Comparison of ENCODE assay signal across 8 cellular contexts in the genomic region with DNA sequence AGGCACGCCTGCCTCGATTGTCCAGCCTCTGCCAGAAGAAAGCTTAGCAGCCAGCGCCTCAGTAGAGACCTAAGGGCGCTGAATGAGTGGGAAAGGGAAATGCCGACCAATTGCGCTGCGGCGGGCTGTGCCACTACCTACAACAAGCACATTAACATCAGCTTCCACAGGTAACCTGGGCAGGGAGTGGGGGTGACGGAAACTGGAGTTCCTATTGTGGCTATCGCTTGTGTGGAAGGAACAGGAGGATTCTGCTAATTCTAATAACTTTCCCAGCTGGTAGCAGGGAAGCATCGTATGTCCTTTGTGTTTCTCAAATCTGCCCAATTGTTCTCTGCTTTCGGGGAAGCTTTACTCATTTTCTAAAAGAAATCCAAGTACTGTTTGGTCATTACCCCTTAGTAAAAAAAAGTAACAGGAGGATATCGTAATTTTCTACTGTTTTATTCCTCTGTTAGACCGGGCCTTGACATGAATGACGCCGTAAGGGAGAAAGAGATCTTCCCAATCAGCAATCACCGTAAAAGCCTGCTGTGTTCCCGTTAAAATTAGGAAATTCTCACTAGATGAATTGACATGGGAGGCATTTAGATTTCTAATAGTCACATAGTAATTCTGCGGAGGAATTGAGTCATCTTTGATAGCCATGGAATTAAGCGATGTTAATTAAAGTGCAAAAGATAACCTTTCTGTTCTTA. TPM values are rescaled to one million over a fixed set of nuclear protein-coding genes. Genes with fewer than 3 reads are reported as not detected.
DNase-seq lines count a peak whose midpoint lies in the region; ATAC-seq and TF ChIP-seq lines count a peak whose summit lies in the region.

No MANE protein-coding gene starts in this region.

- no peaks in the 10 kb centered on the region for H3K9me3 ChIP-seq in T-helper 17 cell (ENCODE audit: control insufficient read depth, low read length, poor library complexity, severe bottlenecking)

- peak overlapping the region; percentile 82 for H3K4me3 ChIP-seq in fibroblast of the aortic adventitia (ENCODE audit: low read depth, low read length)

- TF ChIP-seq CTCF in fibroblast of the aortic adventitia (IDR thresholded peaks at IDR 0.05; ENCODE audit: insufficient read depth, low read length) (no peak), progenitor cell of endocrine pancreas (IDR thresholded peaks at IDR 0.05; ENCODE audit: unreplicated experiment) (no peak)

- no peaks in the 10 kb centered on the region for H3K9me3 Mint-ChIP-seq in activated CD8-positive, alpha-beta memory T cell treated with anti-CD3 and anti-CD28 coated beads, Interleukin-2, amount 10 ng/mL, durations not matched to agents 7 days and 5 days (ENCODE audit: low read depth)
- H3K9me3 Mint-ChIP-seq in progenitor cell of endocrine pancreas (ENCODE audit: low read depth): no peaks in the 10 kb centered on the region

- peak overlapping the region; percentile 99 for H3K27ac Mint-ChIP-seq in activated CD8-positive, alpha-beta memory T cell treated with anti-CD3 and anti-CD28 coated beads, Interleukin-2, amount 10 ng/mL, durations not matched to agents 7 days and 5 days
- peak overlapping the region; percentile 98 for H3K27ac Mint-ChIP-seq in T-helper 17 cell
- H3K27ac Mint-ChIP-seq in progenitor cell of endocrine pancreas: peak overlapping the region; percentile 100

- peaks cover 28% of the 10 kb centered on the region for H3K4me1 Mint-ChIP-seq in activated CD8-positive, alpha-beta memory T cell treated with anti-CD3 and anti-CD28 coated beads, Interleukin-2, amount 10 ng/mL, durations not matched to agents 7 days and 5 days
- H3K4me1 Mint-ChIP-seq in T-helper 17 cell (peaks cover 34% of the 10 kb centered on the region), progenitor cell of endocrine pancreas (ENCODE audit: low read depth) (peaks cover 18% of the 10 kb centered on the region)

- ATAC-seq in activated CD8-positive, alpha-beta memory T cell treated with anti-CD3 and anti-CD28 coated beads, Interleukin-2, amount 10 ng/mL, durations not matched to agents 7 days and 5 days: no peak
- ATAC-seq in HG02870 (IDR thresholded peaks at IDR 0.05; ENCODE audit: unreplicated experiment): peak; percentile 9
- peak; percentile 21 for ATAC-seq in T-helper 17 cell

- H3K36me3 Mint-ChIP-seq in activated CD8-positive, alpha-beta memory T cell treated with anti-CD3 and anti-CD28 coated beads, Interleukin-2, amount 10 ng/mL, durations not matched to agents 7 days and 5 days: peaks cover 26% of the 10 kb centered on the region
- peaks cover 4% of the 10 kb centered on the region for H3K36me3 Mint-ChIP-seq in T-helper 17 cell (ENCODE audit: low read depth)
- peaks cover 8% of the 10 kb centered on the region for H3K36me3 Mint-ChIP-seq in progenitor cell of endocrine pancreas (ENCODE audit: insufficient read depth)

- H3K4me3 Mint-ChIP-seq in activated CD8-positive, alpha-beta memory T cell treated with anti-CD3 and anti-CD28 coated beads, Interleukin-2, amount 10 ng/mL, durations not matched to agents 7 days and 5 days: peak overlapping the region; percentile 95
- peak overlapping the region; percentile 98 for H3K4me3 Mint-ChIP-seq in T-helper 17 cell
- peak overlapping the region; percentile 99 for H3K4me3 Mint-ChIP-seq in progenitor cell of endocrine pancreas (ENCODE audit: low read depth)

- no peak for DNase-seq in activated CD8-positive, alpha-beta memory T cell treated with anti-CD3 and anti-CD28 coated beads, Interleukin-2, amount 10 ng/mL, durations not matched to agents 7 days and 5 days
- no peak for DNase-seq in activated CD8-positive, alpha-beta memory T cell treated with anti-CD3 and anti-CD28 coated beads, Interleukin-2, amount 50 U/mL, for 48 hours
- DNase-seq in T-helper 17 cell (no peak), fibroblast of the aortic adventitia (ENCODE audit: low read depth) (no peak), progenitor cell of endocrine pancreas (ENCODE audit: low spot score, unreplicated experiment) (no peak), NAMALWA (ENCODE audit: low spot score) (no peak)
- no peak for DNase-seq in activated CD4-positive, CD25-positive, alpha-beta regulatory T cell treated with anti-CD3 and anti-CD28 coated beads, Interleukin-2, amount 50 U/mL, for 72 hours

- CTCF ChIA-PET in activated CD8-positive, alpha-beta memory T cell treated with anti-CD3 and anti-CD28 coated beads, Interleukin-2, amount 10 ng/mL, durations not matched to agents 7 days and 5 days (lab: Charles Lee): interaction anchor here (0.9 to 3.1 kb wide), 5 partner anchors 18 to 89 kb away, joined by 3 to 45 read pairs (median 13); a partner anchor contains a TSS

- no peaks in the 10 kb centered on the region for H3K27me3 Mint-ChIP-seq in activated CD8-positive, alpha-beta memory T cell treated with anti-CD3 and anti-CD28 coated beads, Interleukin-2, amount 10 ng/mL, durations not matched to agents 7 days and 5 days
- H3K27me3 Mint-ChIP-seq in T-helper 17 cell (no peaks in the 10 kb centered on the region), progenitor cell of endocrine pancreas (no peaks in the 10 kb centered on the region)

RNA-seq across cellular contexts. Expression of a gene that starts 0.5 kb away (rescaled TPM):
- total RNA-seq in activated CD8-positive, alpha-beta memory T cell treated with anti-CD3 and anti-CD28 coated beads, Interleukin-2, amount 10 ng/mL, durations not matched to agents 7 days and 5 days: 1 to 10 TPM; 6.9 to 8.1 TPM
- 10 to 100 TPM; 13.1 to 14.9 TPM for total RNA-seq in T-helper 17 cell
- 3.8 and 4.9 TPM in 2 replicates for total RNA-seq in fibroblast of the aortic adventitia (ENCODE audit: low replicate concordance)
- total RNA-seq in progenitor cell of endocrine pancreas: 7.0 and 8.9 TPM in 2 replicates

RNA-seq across cellular contexts. Expression of a gene that starts 0.9 kb away (rescaled TPM):
- 10 to 100 TPM; 54.6 to 79.2 TPM for total RNA-seq in activated CD8-positive, alpha-beta memory T cell treated with anti-CD3 and anti-CD28 coated beads, Interleukin-2, amount 10 ng/mL, durations not matched to agents 7 days and 5 days
- 100 to 1,000 TPM; 122 to 133 TPM for total RNA-seq in T-helper 17 cell
- 54.1 and 68.1 TPM in 2 replicates for total RNA-seq in fibroblast of the aortic adventitia (ENCODE audit: low replicate concordance)
- total RNA-seq in progenitor cell of endocrine pancreas: 52.5 and 54.7 TPM in 2 replicates

RNA-seq across cellular contexts. Expression of a gene that starts 21.3 kb away (rescaled TPM):
- 10 to 100 TPM; 16.5 to 16.6 TPM for total RNA-seq in activated CD8-positive, alpha-beta memory T cell treated with anti-CD3 and anti-CD28 coated beads, Interleukin-2, amount 10 ng/mL, durations not matched to agents 7 days and 5 days
- total RNA-seq in T-helper 17 cell (10 to 100 TPM; 11.8 to 12.3 TPM), fibroblast of the aortic adventitia (ENCODE audit: low replicate concordance) (24.8 and 36.8 TPM in 2 replicates), progenitor cell of endocrine pancreas (19.4 and 24.8 TPM in 2 replicates)
